ENCODE assay signal across 10 cellular contexts in the genomic region with DNA sequence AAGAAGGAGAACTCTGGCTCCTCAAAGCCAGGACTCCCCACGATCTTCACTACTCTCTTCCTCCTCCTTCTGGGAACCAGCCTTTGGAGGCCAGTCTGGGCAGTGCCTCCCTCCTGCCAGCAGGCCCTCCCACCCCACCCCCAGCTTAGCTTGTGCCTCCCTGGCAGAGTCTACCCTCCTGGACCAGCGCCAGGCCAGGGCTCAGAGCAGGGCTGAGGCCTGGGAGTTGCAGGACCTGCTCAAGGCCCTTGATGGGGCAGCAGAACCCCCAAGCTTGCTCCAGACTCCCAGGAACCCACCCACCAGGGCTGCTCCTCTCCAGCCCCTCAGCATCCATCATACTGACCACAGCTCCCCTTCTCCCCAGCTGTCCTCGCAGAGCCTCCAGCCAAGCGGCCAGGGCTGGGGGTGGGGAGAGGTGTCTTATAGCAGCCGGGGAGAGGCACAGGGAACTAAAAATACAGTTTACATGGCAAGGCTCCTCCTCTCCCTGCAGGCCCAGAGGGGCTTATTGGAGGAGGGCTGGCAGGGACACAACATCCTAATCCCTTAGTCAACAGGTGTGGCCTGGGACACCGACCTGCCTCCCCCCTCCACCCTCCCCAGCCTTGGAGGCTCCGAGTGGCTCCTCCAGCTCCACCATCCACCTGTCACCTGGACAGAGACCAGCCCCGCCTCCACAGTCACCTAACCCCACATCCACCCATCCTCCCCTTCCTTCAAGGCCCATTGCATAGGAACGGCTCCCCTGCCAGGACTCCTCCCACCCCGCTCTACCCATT. TPM values are rescaled to one million over a fixed set of nuclear protein-coding genes. Genes with fewer than 3 reads are reported as not detected.
DNase-seq lines count a peak whose midpoint lies in the region; ATAC-seq, FAIRE-seq and TF ChIP-seq lines count a peak whose summit lies in the region.
"Had no signal": no experiment of that assay in that cellular context is flagged by ENCODE, and none has a peak within 500 bp of the region (broad histone marks: within the 10 kb centered on the region; RNA-seq: fewer than 3 reads in every experiment).

No MANE protein-coding gene starts in this region.

- no peak for TF ChIP-seq EP300 in H1 (IDR thresholded peaks at IDR 0.05; ENCODE audit: borderline replicate concordance in 1 of 2, low read depth in 2 of 2, low read length in 2 of 2)

- H3K79me1 ChIP-seq in H1 (ENCODE audit: low read depth, low read length) (no peaks in the 10 kb centered on the region), neuronal stem cell (ENCODE audit: low read depth, low read length) (no peaks in the 10 kb centered on the region)

- no peak for TF ChIP-seq RAD21 in H1 (IDR thresholded peaks at IDR 0.05 in 1 of 2, conservative IDR thresholded peaks at IDR 0.05 in 1 of 2; ENCODE audit: low read depth in 2 of 2, low read length in 2 of 2)

- no peak for ATAC-seq in GM19452 (IDR thresholded peaks at IDR 0.05; ENCODE audit: unreplicated experiment)

- H2BK120ac ChIP-seq in H1 (replicated peaks; ENCODE audit: low read depth, low read length) (no peak overlapping the region), neuronal stem cell (ENCODE audit: low read depth, low read length) (no peak overlapping the region)

- no peak for TF ChIP-seq POLR2A in H1 (IDR thresholded peaks at IDR 0.05; ENCODE audit: control extremely low read depth in 1 of 2, low read depth in 2 of 2, low read length in 2 of 2)

- H2AFZ ChIP-seq in H1 (ENCODE audit: low read length): no peak overlapping the region
- H2AFZ ChIP-seq in neuronal stem cell (ENCODE audit: low read length): no peak overlapping the region

- peak overlapping the region; percentile 27; the same call in 1 of the 2 replicates for H2BK12ac ChIP-seq in H1 (ENCODE audit: low read depth, low read length)
- no peak overlapping the region for H2BK12ac ChIP-seq in neuronal stem cell (ENCODE audit: low read length)

- DNase-seq in DMS53 (lab: John Stamatoyannopoulos, UW) (peak; percentile 89), NCI-H2107 (lab: John Stamatoyannopoulos, UW) (peak; percentile 49), H1 (ENCODE audit: low read depth in 1 of 2, low spot score in 2 of 2) (peak in 1 of 2 experiments; percentile 56), neuronal stem cell (ENCODE audit: low spot score) (no peak), UCSD-AML1 (lab: John Stamatoyannopoulos, UW; ENCODE audit: unreplicated experiment) (no peak), NCI-H748 treated with DMSO at 0.1 percent for 48 hours (lab: John Stamatoyannopoulos, UW) (no peak)
- no peak for DNase-seq in stimulated activated CD4-positive, alpha-beta T cell treated with anti-CD3 and anti-CD28 coated beads, Interleukin-2, amount 100 ng/mL, for 48 hours
- DNase-seq: cortex of kidney had no signal

- peaks cover 9% of the 10 kb centered on the region for H3K23me2 ChIP-seq in H1 (ENCODE audit: low read depth, low read length)

- WGBS in H1 (ENCODE audit: extremely low coverage in 1 of 2, insufficient coverage in 1 of 2, insufficient read length in 1 of 2, insufficient replicate concordance in 2 of 2, low coverage in 1 of 2, low lambda C conversion rate in 2 of 2, missing lambda C conversion rate in 1 of 2), 2 experiments: 74% methylated on average over 10 of the region's 10 CpGs; no CpG with 5 or more reads in 1 of the 2 experiments
- WGBS in neuronal stem cell (ENCODE audit: extremely low coverage in 2 of 2, insufficient read length in 2 of 2, insufficient replicate concordance in 1 of 2), 2 donors: no CpG with 5 or more reads among the region's 10 CpGs

- H4K91ac ChIP-seq in H1 (replicated peaks; ENCODE audit: insufficient read length, low read length) (no peak overlapping the region), neuronal stem cell (ENCODE audit: low read depth, low read length, poor library complexity) (no peak overlapping the region)

- H2BK5ac ChIP-seq in H1 (ENCODE audit: low read depth, low read length): 0 out of 2 replicates have a peak overlapping the region, but pooled peaks have one; percentile 1
- H2BK5ac ChIP-seq in neuronal stem cell (ENCODE audit: low read length): no peak overlapping the region

- H2BK15ac ChIP-seq in H1 (ENCODE audit: low read length) (0 out of 2 replicates have a peak overlapping the region, but pooled peaks have one; percentile 100), neuronal stem cell (ENCODE audit: low read length) (peak overlapping the region; percentile 51)

- H3K14ac ChIP-seq in H1 (ENCODE audit: insufficient read length) (no peak overlapping the region), neuronal stem cell (ENCODE audit: low read length) (no peak overlapping the region)

- H3K27me3 ChIP-seq in H1 (replicated peaks in 1 of 4; ENCODE audit: control insufficient read depth in 3 of 4, extremely low read depth in 1 of 4, insufficient read depth in 3 of 4, low read length in 3 of 4) (no peaks in the 10 kb centered on the region; a peak in 1 of 7 replicates), neuronal stem cell (ENCODE audit: control insufficient read depth in 3 of 3, insufficient read depth in 3 of 3, low read depth in 1 of 3, low read length in 3 of 3) (peaks cover 0 to 9% (median 0%) of the 10 kb centered on the region in 3 experiments)

- peak overlapping the region in 1 of 2 experiments; percentile 4; a peak in 1 of 4 replicates for H3K4me2 ChIP-seq in H1 (ENCODE audit: insufficient read depth in 1 of 2, low read depth in 2 of 2, low read length in 2 of 2)
- H3K4me2 ChIP-seq in neuronal stem cell (ENCODE audit: insufficient read depth, low read length, poor library complexity, severe bottlenecking): no peak overlapping the region

- H3K79me2 ChIP-seq in H1 (ENCODE audit: control insufficient read depth in 1 of 2, insufficient read depth in 2 of 2, low read length in 2 of 2): no peaks in the 10 kb centered on the region

- POLR2A ChIA-PET in H1 (lab: Charles Lee; ENCODE audit: partially characterized antibody): no interaction called here

- H3K56ac ChIP-seq in H1 (replicated peaks; ENCODE audit: insufficient read length, low read depth, low read length): no peak overlapping the region

- H3K18ac ChIP-seq in H1 (ENCODE audit: extremely low read depth, low read length) (no peak overlapping the region), neuronal stem cell (ENCODE audit: low read length) (peak overlapping the region; percentile 76)

- no peak overlapping the region for H2BK20ac ChIP-seq in H1 (ENCODE audit: low read length)

- H3K4me1 ChIP-seq in H1 (replicated peaks in 1 of 4; ENCODE audit: control insufficient read depth in 3 of 4, insufficient read depth in 4 of 4, low read length in 3 of 4): peaks cover 0 to 18% (median 11%) of the 10 kb centered on the region in 4 experiments; a peak in 5 of 7 replicates
- H3K4me1 ChIP-seq in neuronal stem cell (ENCODE audit: control insufficient read depth in 2 of 2, insufficient read depth in 1 of 2, low read depth in 1 of 2, low read length in 2 of 2): peaks cover 6 to 8% of the 10 kb centered on the region in 2 donors

- H3K9ac ChIP-seq in H1 (replicated peaks in 1 of 4; ENCODE audit: extremely low read depth in 1 of 4, low read depth in 3 of 4, low read length in 3 of 4): no peak overlapping the region
- no peak overlapping the region for H3K9ac ChIP-seq in neuronal stem cell (ENCODE audit: low read depth, low read length, poor library complexity)

- no peak for FAIRE-seq in H1 (lab: Jason Lieb, UNC)

- H3K9me3 ChIP-seq in H1 (ENCODE audit: insufficient read depth in 2 of 2, low read depth in 1 of 2, low read length in 1 of 2) (no peaks in the 10 kb centered on the region), neuronal stem cell (replicated peaks in 1 of 2; ENCODE audit: control insufficient read depth in 2 of 2, insufficient read depth in 1 of 2, low read depth in 1 of 2, low read length in 2 of 2) (peaks cover 0 to 2% of the 10 kb centered on the region in 2 donors)

- CTCF ChIA-PET in H1 (lab: Charles Lee; ENCODE audit: partially characterized antibody): interaction anchor here (0.7 to 3.3 kb wide), 15 partner anchors 9 to 270 kb away, joined by 3 to 11 read pairs (median 3); no protein-coding TSS in a partner anchor

- H2AK5ac ChIP-seq in H1 (ENCODE audit: low read depth, low read length): no peak overlapping the region; the same call in 1 of the 2 replicates
- H2AK5ac ChIP-seq in neuronal stem cell (ENCODE audit: low read depth, low read length): peak overlapping the region; percentile 84

- no peaks in the 10 kb centered on the region for H3K36me3 ChIP-seq in H1 (ENCODE audit: control insufficient read depth in 2 of 4, insufficient read depth in 4 of 4, low read length in 3 of 4)
- no peaks in the 10 kb centered on the region for H3K36me3 ChIP-seq in neuronal stem cell (replicated peaks in 1 of 2; ENCODE audit: control insufficient read depth in 2 of 2, insufficient read depth in 2 of 2, low read length in 2 of 2)

- H3K4me3 ChIP-seq in H1 (ENCODE audit: extremely low read depth in 1 of 4, insufficient read depth in 2 of 4, low read depth in 3 of 4, low read length in 4 of 4) (no peak overlapping the region), neuronal stem cell (ENCODE audit: low read length in 2 of 2) (no peak overlapping the region)

- H4K8ac ChIP-seq in H1 (ENCODE audit: extremely low read depth, insufficient read depth, low read length): no peak overlapping the region
- H4K8ac ChIP-seq in neuronal stem cell (ENCODE audit: low read depth, low read length): no peak overlapping the region

- H3K4ac ChIP-seq in H1 (replicated peaks; ENCODE audit: insufficient read length, low read depth, low read length): no peak overlapping the region
- H3K4ac ChIP-seq in neuronal stem cell (ENCODE audit: low read length): no peak overlapping the region

- no peak for TF ChIP-seq CTCF in H1 (IDR thresholded peaks at IDR 0.05; ENCODE audit: control extremely low read depth in 1 of 3, insufficient read depth in 1 of 3, low read depth in 1 of 3, low read length in 3 of 3)

- H3K23ac ChIP-seq in H1 (ENCODE audit: insufficient read length) (no peak overlapping the region), neuronal stem cell (ENCODE audit: low read depth, low read length, poor library complexity) (peak overlapping the region; percentile 19)

- H3K27ac ChIP-seq in H1 (ENCODE audit: low read depth, low read length) (no peak overlapping the region), neuronal stem cell (replicated peaks; ENCODE audit: low read length) (no peak overlapping the region)

- H4K5ac ChIP-seq in H1 (ENCODE audit: insufficient read length, low read depth, low read length): no peak overlapping the region

- H4K20me1 ChIP-seq in H1 (replicated peaks in 1 of 2; ENCODE audit: control insufficient read depth in 1 of 2, insufficient read depth in 2 of 2, low read length in 2 of 2): no peaks in the 10 kb centered on the region

RNA-seq across cellular contexts. Expression of gene MB, which starts 5.2 kb away (rescaled TPM):
- total RNA-seq in H1 (2021; fragmentation: NEBNext Ultra II Directional; extraction: Animal tissue kit (Norgen Biotek cat#: 25700)): not detected in 2 replicates
- 1.5 and 1.7 TPM in 2 replicates for polyA plus RNA-seq in H1 (2011; rRNA removed)
- polyA plus RNA-seq in H1 (2011; cell fraction: cytosol; rRNA removed): 1.6 TPM
- polyA plus RNA-seq in H1 (2011; cell fraction: nucleus; rRNA removed): 1.5 TPM
- polyA plus RNA-seq in H1 (2012, experiment 1 of 2): 0.31 to 1.7 TPM (median 1.2 TPM) in 4 replicates
- 0.24 TPM for polyA plus RNA-seq in H1 (2012, experiment 2 of 2)
- polyA plus RNA-seq in H1 (2013, experiment 1 of 2): 0.10 TPM
- polyA plus RNA-seq in H1 (2013, experiment 2 of 2): 0.11 TPM
- 0.63 TPM in 1 of 2 replicates, not detected in the other for polyA minus RNA-seq in H1 (2011; rRNA and poly(A)+ RNA removed)
- polyA minus RNA-seq in H1 (2011; cell fraction: cytosol; rRNA and poly(A)+ RNA removed): not detected
- not detected for polyA minus RNA-seq in H1 (2011; cell fraction: nucleus; rRNA and poly(A)+ RNA removed)
- polyA plus RNA-seq in neuronal stem cell (2013, experiment 1 of 2): 0.26 TPM
- polyA plus RNA-seq in neuronal stem cell (2013, experiment 2 of 2): 0.19 TPM
- total RNA-seq: renal cortical epithelial cell had no signal

RNA-seq across cellular contexts. Expression of gene APOL6, which starts 25.9 kb away (rescaled TPM):
- 0.13 TPM in 2 replicates for total RNA-seq in H1 (2021; fragmentation: NEBNext Ultra II Directional; extraction: Animal tissue kit (Norgen Biotek cat#: 25700))
- 0.06 and 0.08 TPM in 2 replicates for polyA plus RNA-seq in H1 (2011; rRNA removed)
- 0.10 TPM for polyA plus RNA-seq in H1 (2011; cell fraction: cytosol; rRNA removed)
- 0.09 TPM for polyA plus RNA-seq in H1 (2011; cell fraction: nucleus; rRNA removed)
- 0.08 to 0.17 TPM (median 0.11 TPM) in 4 replicates for polyA plus RNA-seq in H1 (2012, experiment 1 of 2)
- 0.04 TPM for polyA plus RNA-seq in H1 (2012, experiment 2 of 2)
- polyA plus RNA-seq in H1 (2013, experiment 1 of 2): 0.10 TPM
- polyA plus RNA-seq in H1 (2013, experiment 2 of 2): 0.07 TPM
- 0.19 and 0.34 TPM in 2 replicates for polyA minus RNA-seq in H1 (2011; rRNA and poly(A)+ RNA removed)
- 0.22 TPM for polyA minus RNA-seq in H1 (2011; cell fraction: cytosol; rRNA and poly(A)+ RNA removed)
- polyA minus RNA-seq in H1 (2011; cell fraction: nucleus; rRNA and poly(A)+ RNA removed): 0.60 TPM
- polyA plus RNA-seq in neuronal stem cell (2013, experiment 1 of 2): 0.01 TPM
- polyA plus RNA-seq in neuronal stem cell (2013, experiment 2 of 2): 0.01 TPM

Comparison
In these comparisons a context has a peak if more than half of its experiments do, and no peak if none do; other contexts are left out.
1. DNase-seq: peak in DMS53 (single experiment) and NCI-H2107 (single experiment); none in neuronal stem cell (single experiment), UCSD-AML1 (single experiment), NCI-H748 treated with DMSO at 0.1 percent for 48 hours (single experiment) and stimulated activated CD4-positive, alpha-beta T cell treated with anti-CD3 and anti-CD28 coated beads, Interleukin-2, amount 100 ng/mL, for 48 hours (0 of 2).